ENCODE assay signal across 18 cellular contexts in the genomic region with DNA sequence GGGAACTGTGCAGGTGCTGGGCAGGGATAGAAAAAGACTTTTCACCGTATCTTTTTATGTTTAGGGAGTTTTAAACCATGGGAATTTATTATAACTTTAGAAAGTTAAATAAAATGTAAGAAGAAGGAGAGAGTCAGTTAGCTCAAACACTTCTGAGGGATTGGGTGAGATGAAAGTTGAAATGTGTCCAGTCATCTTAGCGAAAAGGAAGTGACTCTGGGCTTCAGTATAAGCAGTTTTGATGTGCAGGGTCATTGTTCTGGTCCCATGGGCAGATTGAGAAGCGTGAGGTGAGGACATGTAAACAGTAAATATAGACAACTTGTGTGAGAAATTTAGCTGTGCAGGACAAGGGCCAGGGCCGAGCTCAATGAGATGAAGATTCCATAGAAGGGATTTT.
"Had no signal": no experiment of that assay in that cellular context is flagged by ENCODE, and none has a peak within 500 bp of the region (broad histone marks: within the 10 kb centered on the region; RNA-seq: fewer than 3 reads in every experiment).

No MANE protein-coding gene starts in this region.

- H3K4me3 ChIP-seq: coronary artery, esophagus squamous epithelium, neural progenitor cell, ovary had no signal

- DNase-seq: activated CD4-positive, alpha-beta T cell treated with anti-CD3 and anti-CD28 coated beads, Interleukin-2, amount 10 ng/mL, durations not matched to agents 7 days and 5 days; activated CD4-positive, CD25-positive, alpha-beta regulatory T cell; activated naive CD4-positive, alpha-beta T cell; activated naive CD8-positive, alpha-beta T cell treated with anti-CD3 and anti-CD28 coated beads, Interleukin-2, amount 10 ng/mL, durations not matched to agents 7 days and 5 days; brain microvascular endothelial cell; effector CD8-positive, alpha-beta T cell; esophagus squamous epithelium; hippocampal formation; mesendoderm; ovary; stimulated activated naive CD8-positive, alpha-beta T cell treated with anti-CD3 and anti-CD28 coated beads, Interleukin-15, amount 100 ng/mL, for 72 hours had no signal

- H3K4me3 Mint-ChIP-seq: activated CD4-positive, alpha-beta T cell treated with anti-CD3 and anti-CD28 coated beads, Interleukin-2, amount 10 ng/mL, durations not matched to agents 7 days and 5 days; activated naive CD8-positive, alpha-beta T cell treated with anti-CD3 and anti-CD28 coated beads, Interleukin-2, amount 10 ng/mL, durations not matched to agents 7 days and 5 days; activated T-helper 1 cell treated with anti-CD3 and anti-CD28 coated beads, Interleukin-12 subunit alpha, Interleukin-12 subunit beta, Interleukin-2, Interleukin-4 antibody, amounts not matched to agents 30 ng/mL and 10 ng/mL and 1 ng/mL, durations not matched to agents 14 hours and 24 hours and 36 hours; central memory CD8-positive, alpha-beta T cell; neural progenitor cell; stimulated activated naive CD8-positive, alpha-beta T cell treated with anti-CD3 and anti-CD28 coated beads, Interleukin-15, amount 100 ng/mL, for 72 hours; T-helper 1 cell treated with Interleukin-12 subunit alpha and Interleukin-12 subunit beta and Interleukin-4 antibody, amounts not matched to agents 30 μg/mL and 1 μg/mL, for 36 hours; type B pancreatic cell had no signal

- H3K4me2 ChIP-seq: neural progenitor cell had no signal

- H3K4me1 Mint-ChIP-seq: neural progenitor cell had no signal

- H3K4me1 ChIP-seq: neural progenitor cell had no signal

- ATAC-seq: sciatic nerve; stimulated activated naive CD8-positive, alpha-beta T cell treated with anti-CD3 and anti-CD28 coated beads, Interleukin-15, amount 100 ng/mL, for 72 hours had no signal

- H3K9me3 Mint-ChIP-seq: central memory CD8-positive, alpha-beta T cell; type B pancreatic cell had no signal

- H3K27ac ChIP-seq: brain microvascular endothelial cell, coronary artery, esophagus squamous epithelium, neural progenitor cell, ovary had no signal

- H3K9me3 ChIP-seq: esophagus squamous epithelium, ovary had no signal

- H3K36me3 ChIP-seq: brain microvascular endothelial cell, esophagus squamous epithelium, neural progenitor cell, ovary had no signal

- H3K36me3 Mint-ChIP-seq: activated naive CD8-positive, alpha-beta T cell treated with anti-CD3 and anti-CD28 coated beads, Interleukin-2, amount 10 ng/mL, durations not matched to agents 7 days and 5 days; neural progenitor cell; type B pancreatic cell had no signal

- H3K9ac ChIP-seq: neural progenitor cell had no signal

- H2AFZ ChIP-seq: neural progenitor cell had no signal

- H3K27me3 ChIP-seq: brain microvascular endothelial cell, neural progenitor cell, ovary had no signal

- H3K27ac Mint-ChIP-seq: activated naive CD8-positive, alpha-beta T cell treated with anti-CD3 and anti-CD28 coated beads, Interleukin-2, amount 10 ng/mL, durations not matched to agents 7 days and 5 days; activated T-helper 1 cell treated with anti-CD3 and anti-CD28 coated beads, Interleukin-12 subunit alpha, Interleukin-12 subunit beta, Interleukin-2, Interleukin-4 antibody, amounts not matched to agents 30 ng/mL and 10 ng/mL and 1 ng/mL, durations not matched to agents 14 hours and 24 hours and 36 hours; type B pancreatic cell had no signal
